1 cellular context compared by ENCODE assay signal in the genomic region with DNA sequence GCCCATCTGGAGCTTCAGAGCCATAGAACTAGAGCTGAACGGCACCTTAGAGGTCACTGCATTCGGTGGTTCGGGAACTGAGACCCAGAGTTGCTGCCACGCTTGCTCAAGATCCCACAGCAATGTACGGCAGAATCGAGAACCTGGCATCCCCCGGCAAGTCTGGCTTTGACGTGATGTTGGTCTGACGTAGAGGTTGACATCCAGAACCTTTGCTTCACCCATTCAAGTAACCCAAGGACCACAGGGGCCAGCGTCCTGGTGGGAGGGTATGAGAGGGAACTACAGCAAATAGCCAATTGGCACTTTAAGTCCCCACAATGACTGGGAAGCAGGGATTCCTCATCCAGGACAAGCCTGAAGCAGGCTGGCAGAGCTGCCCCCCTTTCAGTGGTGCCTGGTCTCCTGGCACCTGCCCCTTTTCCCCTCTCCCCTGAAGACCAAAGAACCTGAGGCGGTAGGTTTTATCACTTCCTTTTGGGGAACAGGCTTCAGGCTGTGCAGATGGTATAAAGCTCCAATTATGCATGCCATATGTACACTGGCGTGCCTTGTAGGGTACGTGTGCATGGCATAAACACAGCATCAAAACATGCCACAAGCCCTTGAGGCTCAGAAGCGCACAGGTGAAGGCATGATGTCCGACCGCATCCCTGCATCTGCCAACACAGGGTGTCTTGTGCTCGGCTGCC.
TF ChIP-seq lines count a peak whose summit lies in the region.

No MANE protein-coding gene starts in this region.

TF ChIP-seq in endothelial cell of umbilical vein, 7 proteins besides CTCF, POLR2A, EP300 and RAD21 (continued from another document):
- no peak for TF ChIP-seq POLR2AphosphoS5 (IDR thresholded peaks at IDR 0.05; ENCODE audit: insufficient read depth, low read depth, low read length)
- TF ChIP-seq EZH2 (IDR thresholded peaks at IDR 0.05; ENCODE audit: borderline replicate concordance, low read depth, low read length, severe bottlenecking), result no peak
- TF ChIP-seq JUN (IDR thresholded peaks at IDR 0.05; ENCODE audit: borderline replicate concordance, insufficient read depth, insufficient read length, low read depth), result no peak
- no peak for TF ChIP-seq MYC (IDR thresholded peaks at IDR 0.05; ENCODE audit: low read depth, low read length)
